15 cellular contexts compared by ENCODE assay signal in genomic region chr14:75229576-75229922, GRCh38. TPM values are rescaled to one million over a fixed set of nuclear protein-coding genes. Genes with fewer than 3 reads are reported as not detected.
DNase-seq lines count a peak whose midpoint lies in the region; ATAC-seq, FAIRE-seq and TF ChIP-seq lines count a peak whose summit lies in the region.
"Had no signal": no experiment of that assay in that cellular context is flagged by ENCODE, and none has a peak within 500 bp of the region (broad histone marks: within the 10 kb centered on the region; RNA-seq: fewer than 3 reads in every experiment).

No MANE protein-coding gene starts in this region.

- no peak overlapping the region for H3K27ac Mint-ChIP-seq in stimulated activated effector memory CD8-positive, alpha-beta T cell treated with anti-CD3 and anti-CD28 coated beads, Interleukin-12 subunit alpha, Interleukin-12 subunit beta, amount 100 ng/mL, for 72 hours

- POLR2A ChIA-PET in K562 (lab: Yijun Ruan, JAX): interaction anchor here (0.6 to 1.0 kb wide), 4 partner anchors 12 to 1966 kb away, joined by 3 to 5 read pairs (median 3); no protein-coding TSS in a partner anchor

- CTCF ChIA-PET in K562 (lab: Yijun Ruan, JAX; ENCODE audit: low intra/inter-chr PET ratio): no interaction called here

- H3K27ac ChIP-seq in K562 (ENCODE audit: extremely low read depth, low read depth, low read length) (no peak overlapping the region), skin epidermis (peak overlapping the region in 17 of 21 experiments; percentile 18 to 80 (median 63)), upper lobe of right lung (no peak overlapping the region)
- H3K27ac ChIP-seq: WERI-Rb-1 had no signal

- H3K9me1 ChIP-seq in K562 (ENCODE audit: control insufficient read depth, insufficient read depth, low read length): peaks cover 3% of the 10 kb centered on the region

- no peaks in the 10 kb centered on the region for H3K79me2 ChIP-seq in K562 (ENCODE audit: control insufficient read depth, insufficient read depth, low read length)

- no peak overlapping the region for H2AFZ ChIP-seq in K562 (ENCODE audit: low read depth, low read length)

- TF ChIP-seq CTCF in K562 (IDR thresholded peaks at IDR 0.05 in 2 of 3, conservative IDR thresholded peaks at IDR 0.05 in 1 of 3; ENCODE audit: insufficient read depth in 2 of 3, low read depth in 1 of 3, low read length in 3 of 3) (no peak), upper lobe of right lung (IDR thresholded peaks at IDR 0.05) (no peak)

- H3K9me3 ChIP-seq in K562 (replicated peaks; ENCODE audit: control insufficient read depth, insufficient read depth, low read depth, low read length) (no peaks in the 10 kb centered on the region), upper lobe of right lung (no peaks in the 10 kb centered on the region)
- H3K9me3 ChIP-seq: upper lobe of left lung had no signal

- H3K4me1 ChIP-seq in K562 (replicated peaks in 1 of 2; ENCODE audit: control insufficient read depth in 2 of 2, insufficient read depth in 2 of 2, low read length in 2 of 2): peaks cover 13 to 24% of the 10 kb centered on the region in 2 experiments; a peak in 4 of 5 replicates
- peaks cover 11% of the 10 kb centered on the region for H3K4me1 ChIP-seq in upper lobe of right lung

- no peaks in the 10 kb centered on the region for H3K36me3 ChIP-seq in K562 (ENCODE audit: control insufficient read depth, insufficient read depth, low read length)
- no peaks in the 10 kb centered on the region for H3K36me3 ChIP-seq in upper lobe of right lung
- H3K36me3 ChIP-seq: upper lobe of left lung, WERI-Rb-1 had no signal

- no peak overlapping the region for H3K4me3 Mint-ChIP-seq in stimulated activated effector memory CD8-positive, alpha-beta T cell treated with anti-CD3 and anti-CD28 coated beads, Interleukin-12 subunit alpha, Interleukin-12 subunit beta, amount 100 ng/mL, for 72 hours
- H3K4me3 Mint-ChIP-seq: CD14-positive monocyte had no signal

- no TSS peak for BruUV-seq in K562 (replicated peaks; lab: Mats Ljungman, UMichigan)

- DNase-seq in HTR-8/SVneo (ENCODE audit: insufficient read length, low spot score) (no peak), K562 (ENCODE audit: extremely low read depth in 1 of 4, low spot score in 3 of 4) (peak in 2 of 4 experiments; percentile 44 to 69), left colon (peak; percentile 69 to 85), superior temporal gyrus (ENCODE audit: extremely low spot score) (no peak), upper lobe of right lung (no peak), GF-D8 (lab: John Stamatoyannopoulos, UW) (no peak)
- DNase-seq in stimulated activated effector memory CD8-positive, alpha-beta T cell treated with anti-CD3 and anti-CD28 coated beads, Interleukin-12 subunit alpha, Interleukin-12 subunit beta, amount 100 ng/mL, for 72 hours (ENCODE audit: low spot score in 2 of 2): no peak
- DNase-seq: effector CD8-positive, alpha-beta T cell; foreskin melanocyte; midbrain; WERI-Rb-1 had no signal

- H3K27me3 ChIP-seq in K562 (ENCODE audit: control insufficient read depth in 2 of 2, insufficient read depth in 2 of 2, low read length in 2 of 2): no peaks in the 10 kb centered on the region
- no peaks in the 10 kb centered on the region for H3K27me3 ChIP-seq in upper lobe of right lung
- H3K27me3 ChIP-seq: upper lobe of left lung had no signal

- H3K9ac ChIP-seq in K562 (ENCODE audit: insufficient read depth in 1 of 2, low read depth in 2 of 2, low read length in 2 of 2): no peak overlapping the region

- in situ Hi-C loops in K562 (cut with MboI): no loop called here

- peak overlapping the region; percentile 20; the same call in 1 of the 2 replicates for H3K4me2 ChIP-seq in K562 (ENCODE audit: insufficient read depth, low read length)

- peaks cover 69% of the 10 kb centered on the region for H3K4me1 Mint-ChIP-seq in stimulated activated effector memory CD8-positive, alpha-beta T cell treated with anti-CD3 and anti-CD28 coated beads, Interleukin-12 subunit alpha, Interleukin-12 subunit beta, amount 100 ng/mL, for 72 hours

- no peak for TF ChIP-seq EP300 in K562 (IDR thresholded peaks at IDR 0.05; ENCODE audit: low read length)

- H4K20me1 ChIP-seq in K562 (replicated peaks; ENCODE audit: control insufficient read depth, insufficient read depth, low read length): no peaks in the 10 kb centered on the region

- H3K9me3 Mint-ChIP-seq in stimulated activated effector memory CD8-positive, alpha-beta T cell treated with anti-CD3 and anti-CD28 coated beads, Interleukin-12 subunit alpha, Interleukin-12 subunit beta, amount 100 ng/mL, for 72 hours: no peaks in the 10 kb centered on the region

- ATAC-seq in K562: no peak; the same call in 2 of the 3 replicates
- ATAC-seq in left colon: peak; percentile 78
- no peak for ATAC-seq in upper lobe of right lung
- no peak for ATAC-seq in stimulated activated effector memory CD8-positive, alpha-beta T cell treated with anti-CD3 and anti-CD28 coated beads, Interleukin-12 subunit alpha, Interleukin-12 subunit beta, amount 100 ng/mL, for 72 hours

- TF ChIP-seq POLR2A in K562 (conservative IDR thresholded peaks at IDR 0.05): no peak

- TF ChIP-seq RAD21 in K562 (CRISPR knock-in tag; conservative IDR thresholded peaks at IDR 0.05 in 1 of 2, IDR thresholded peaks at IDR 0.05 in 1 of 2): no peak

- no peaks in the 10 kb centered on the region for H3K36me3 Mint-ChIP-seq in stimulated activated effector memory CD8-positive, alpha-beta T cell treated with anti-CD3 and anti-CD28 coated beads, Interleukin-12 subunit alpha, Interleukin-12 subunit beta, amount 100 ng/mL, for 72 hours

- WGBS in K562 (ENCODE audit: insufficient coverage, low coverage, missing lambda C conversion rate): 24% methylated on average over 5 of the region's 5 CpGs

- intact Hi-C loops in K562 (cut with micrococcal nuclease): no loop called here
- intact Hi-C loops in left colon (cut with DNase I, micrococcal nuclease): no loop called here
- intact Hi-C loops in upper lobe of right lung (cut with DNase I): no loop called here

- H3K4me3 ChIP-seq in K562 (no peak overlapping the region), skin epidermis (no peak overlapping the region), upper lobe of right lung (no peak overlapping the region)
- H3K4me3 ChIP-seq: GM12878, upper lobe of left lung had no signal

- FAIRE-seq in HTR-8/SVneo (lab: Jason Lieb, UNC): peak; percentile 80
- FAIRE-seq in K562 (lab: Jason Lieb, UNC): no peak

TF ChIP-seq in K562, 482 proteins besides CTCF, POLR2A, EP300 and RAD21:
- TF ChIP-seq GTF2F1 (IDR thresholded peaks at IDR 0.05; ENCODE audit: low read depth, low read length) (no peak), CEBPB (tag; IDR thresholded peaks at IDR 0.05) (peak; percentile 48), XRCC3 (IDR thresholded peaks at IDR 0.05) (no peak)

RNA-seq across cellular contexts. Expression of gene FOS, which starts 49.1 kb away (rescaled TPM):
- total RNA-seq in K562 (2011; cell fraction: chromatin; rRNA removed; ENCODE audit: low replicate concordance): 20.9 and 54.0 TPM in 2 replicates
- 42.1 and 51.5 TPM in 2 replicates for total RNA-seq in K562 (2011; cell fraction: nucleolus; rRNA removed)
- 28.7 and 32.3 TPM in 2 replicates for total RNA-seq in K562 (2011; cell fraction: nucleoplasm; rRNA removed)
- total RNA-seq in K562 (2014; rRNA removed): 12.1 and 19.4 TPM in 2 replicates
- 4.2 and 8.9 TPM in 2 replicates for total RNA-seq in K562 (2014; rRNA removed; fragmentation: Illumina TruSeq; extraction: Trizol)
- total RNA-seq in K562 (2015; rRNA removed; fragmentation: Illumina TruSeq; extraction: Trizol): 0.54 and 1.1 TPM in 2 replicates
- 13.8 and 17.4 TPM in 2 replicates for total RNA-seq in K562 (2021)
- 3.6 and 5.7 TPM in 2 replicates for polyA plus RNA-seq in K562 (2011; rRNA removed)
- 3.7 and 20.6 TPM in 2 replicates for polyA plus RNA-seq in K562 (2011; cell fraction: cytosol; rRNA removed)
- polyA plus RNA-seq in K562 (2011; cell fraction: nucleus; rRNA removed): 13.7 and 48.9 TPM in 2 replicates
- 8.3 and 9.7 TPM in 2 replicates for polyA plus RNA-seq in K562 (2012)
- 8.2 and 12.8 TPM in 2 replicates for polyA plus RNA-seq in K562 (2014; fragmentation: Illumina TruSeq; extraction: Trizol)
- polyA plus RNA-seq in K562 (2014; fragmentation: Nextera tagmentation; extraction: Ambion mirVana): 1 to 10 TPM in 1 of 2 experiments, under 1 TPM in 1; 0.56 to 2.1 TPM
- polyA plus RNA-seq in K562 (2014; rRNA removed): 11.6 and 14.8 TPM in 2 replicates
- polyA minus RNA-seq in K562 (2011; rRNA and poly(A)+ RNA removed): 3.8 and 7.1 TPM in 2 replicates
- polyA minus RNA-seq in K562 (2011; cell fraction: cytosol; rRNA and poly(A)+ RNA removed): 7.6 and 8.7 TPM in 2 replicates
- polyA minus RNA-seq in K562 (2011; cell fraction: nucleus; rRNA and poly(A)+ RNA removed): 24.0 and 43.5 TPM in 2 replicates
- total RNA-seq in left colon: 100 to 1,000 TPM; 220 to 877 TPM
- total RNA-seq in upper lobe of right lung: 204 TPM

RNA-seq across cellular contexts. Expression of gene TMED10, which starts 53.1 kb away (rescaled TPM):
- total RNA-seq in K562 (2011; cell fraction: chromatin; rRNA removed; ENCODE audit: low replicate concordance): 104 and 130 TPM in 2 replicates
- 186 and 192 TPM in 2 replicates for total RNA-seq in K562 (2011; cell fraction: nucleolus; rRNA removed)
- 198 and 249 TPM in 2 replicates for total RNA-seq in K562 (2011; cell fraction: nucleoplasm; rRNA removed)
- total RNA-seq in K562 (2014; rRNA removed): 46.9 and 62.2 TPM in 2 replicates
- total RNA-seq in K562 (2014; rRNA removed; fragmentation: Illumina TruSeq; extraction: Trizol): 87.9 and 95.0 TPM in 2 replicates
- 101 and 105 TPM in 2 replicates for total RNA-seq in K562 (2015; rRNA removed; fragmentation: Illumina TruSeq; extraction: Trizol)
- 124 and 126 TPM in 2 replicates for total RNA-seq in K562 (2021)
- polyA plus RNA-seq in K562 (2011; rRNA removed): 169 and 170 TPM in 2 replicates
- polyA plus RNA-seq in K562 (2011; cell fraction: cytosol; rRNA removed): 135 and 158 TPM in 2 replicates
- 48.7 and 51.6 TPM in 2 replicates for polyA plus RNA-seq in K562 (2011; cell fraction: nucleus; rRNA removed)
- polyA plus RNA-seq in K562 (2012): 81.0 and 147 TPM in 2 replicates
- 154 and 185 TPM in 2 replicates for polyA plus RNA-seq in K562 (2014; fragmentation: Illumina TruSeq; extraction: Trizol)
- polyA plus RNA-seq in K562 (2014; fragmentation: Nextera tagmentation; extraction: Ambion mirVana): 100 to 1,000 TPM; 206 to 233 TPM
- 84.7 and 134 TPM in 2 replicates for polyA plus RNA-seq in K562 (2014; rRNA removed)
- 234 and 258 TPM in 2 replicates for polyA minus RNA-seq in K562 (2011; rRNA and poly(A)+ RNA removed)
- polyA minus RNA-seq in K562 (2011; cell fraction: cytosol; rRNA and poly(A)+ RNA removed): 112 and 142 TPM in 2 replicates
- polyA minus RNA-seq in K562 (2011; cell fraction: nucleus; rRNA and poly(A)+ RNA removed): 30.7 and 39.5 TPM in 2 replicates
- 100 to 1,000 TPM; 333 to 360 TPM for total RNA-seq in left colon
- 303 TPM for total RNA-seq in upper lobe of right lung

Comparison
In these comparisons a context has a peak if more than half of its experiments do, and no peak if none do; other contexts are left out.
1. DNase-seq: peak in left colon (2 of 2); none in HTR-8/SVneo (single experiment), superior temporal gyrus (single experiment), upper lobe of right lung (single experiment), stimulated activated effector memory CD8-positive, alpha-beta T cell treated with anti-CD3 and anti-CD28 coated beads, Interleukin-12 subunit alpha, Interleukin-12 subunit beta, amount 100 ng/mL, for 72 hours (0 of 2) and GF-D8 (single experiment).
2. H3K27ac ChIP-seq: peak in skin epidermis (17 of 21); none in K562 (single experiment) and upper lobe of right lung (single experiment).